In genomic region chrY:15973200-15973599, GRCh38 we compare ENCODE assay signal across 8 cellular contexts.
"Had no signal": no experiment of that assay in that cellular context is flagged by ENCODE, and none has a peak within 500 bp of the region (broad histone marks: within the 10 kb centered on the region; RNA-seq: fewer than 3 reads in every experiment).

No MANE protein-coding gene starts in this region.

- H3K4me3 ChIP-seq: GM12878 had no signal

- DNase-seq: GDM1, GF-D8 had no signal

- FAIRE-seq: G401.6, GM12878, GM12891, GM12892, GM18507, GM19239 had no signal

- ATAC-seq: GM12878 had no signal
